1 cellular context compared by ENCODE assay signal in the genomic region with DNA sequence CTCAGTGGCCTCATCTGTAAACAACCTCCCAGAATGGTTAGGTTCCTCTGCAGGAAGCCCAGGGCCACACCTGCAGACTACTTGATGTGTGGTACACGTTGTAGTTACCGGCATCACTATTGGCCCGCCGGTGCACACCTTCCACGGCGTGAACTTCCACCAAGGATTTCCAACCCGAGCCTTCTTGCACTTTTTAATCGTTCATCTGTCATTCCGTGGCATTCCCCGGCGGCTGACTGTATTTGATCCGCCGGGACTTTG.
TF ChIP-seq lines count a peak whose summit lies in the region.

No MANE protein-coding gene starts in this region.

TF ChIP-seq in GM23338, 12 proteins besides CTCF, POLR2A, EP300 and RAD21:
- TF ChIP-seq ZNF462 (CRISPR knock-in tag; IDR thresholded peaks at IDR 0.05) (no peak), JUNB (IDR thresholded peaks at IDR 0.05; ENCODE audit: unreplicated experiment) (no peak), CREB1 (CRISPR knock-in tag; IDR thresholded peaks at IDR 0.05; ENCODE audit: low read depth) (no peak)
